In the genomic region with DNA sequence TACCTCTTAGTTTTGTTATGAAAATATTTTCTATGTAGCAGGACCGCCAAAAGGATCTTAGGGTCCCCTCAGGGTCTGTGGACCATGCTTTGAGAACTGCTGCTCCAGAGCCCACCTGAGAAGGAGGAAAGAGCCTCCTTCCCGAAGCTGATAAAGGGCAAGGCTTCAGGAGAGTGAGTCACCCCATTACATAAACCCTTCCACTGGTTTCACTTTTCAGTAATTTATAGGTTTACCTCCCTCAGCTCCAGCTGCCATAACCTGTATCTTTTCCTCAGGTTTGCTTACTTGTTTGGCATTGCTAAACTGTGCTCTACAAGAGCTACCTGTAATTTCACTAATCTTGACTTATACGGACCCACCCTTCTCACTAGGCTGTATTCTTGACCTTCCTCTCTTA, we compare ENCODE assay signal across 8 cellular contexts. TPM values are rescaled to one million over a fixed set of nuclear protein-coding genes. Genes with fewer than 3 reads are reported as not detected.
DNase-seq lines count a peak whose midpoint lies in the region; ATAC-seq and TF ChIP-seq lines count a peak whose summit lies in the region.
"Had no signal": no experiment of that assay in that cellular context is flagged by ENCODE, and none has a peak within 500 bp of the region (broad histone marks: within the 10 kb centered on the region; RNA-seq: fewer than 3 reads in every experiment).

No MANE protein-coding gene starts in this region.

- H3K4me3 ChIP-seq in left lung, result no peak overlapping the region
- no peak overlapping the region for H3K4me3 ChIP-seq in right atrium auricular region
- H3K4me3 ChIP-seq: right lobe of liver had no signal

- no peaks in the 10 kb centered on the region for H3K27me3 ChIP-seq in left lung
- no peaks in the 10 kb centered on the region for H3K27me3 ChIP-seq in right atrium auricular region
- H3K27me3 ChIP-seq: right lobe of liver had no signal

- no peaks in the 10 kb centered on the region for H3K9me3 ChIP-seq in left lung
- no peaks in the 10 kb centered on the region for H3K9me3 ChIP-seq in right atrium auricular region
- H3K9me3 ChIP-seq: right lobe of liver had no signal

- ATAC-seq in left lung, result peak; percentile 80

- intact Hi-C loops in left lung (cut with DNase I), result loop anchor here in 1 of 2 donors (10.0 kb wide), 1 partner anchor 128 kb away; no protein-coding TSS in a partner anchor

- peak overlapping the region in 1 of 2 donors; percentile 30 for H3K27ac ChIP-seq in left lung
- no peak overlapping the region for H3K27ac ChIP-seq in right atrium auricular region
- H3K27ac ChIP-seq: right lobe of liver had no signal

- peaks cover 0 to 10% of the 10 kb centered on the region in 2 donors for H3K36me3 ChIP-seq in left lung
- no peaks in the 10 kb centered on the region for H3K36me3 ChIP-seq in right atrium auricular region

- no peak for TF ChIP-seq CTCF in left lung (IDR thresholded peaks at IDR 0.05)
- TF ChIP-seq CTCF in right atrium auricular region (IDR thresholded peaks at IDR 0.05), result no peak

- DNase-seq in EH (ENCODE audit: low read depth) (peak; percentile 26), SW480 (ENCODE audit: low spot score) (peak; percentile 39), left lung (no peak), HUDEP-2 (lab: John Stamatoyannopoulos, UW; ENCODE audit: unreplicated experiment in 76 of 76) (no peak), right atrium auricular region (ENCODE audit: low spot score) (no peak), occipital lobe (lab: John Stamatoyannopoulos, UW) (no peak)
- DNase-seq: NCI-H345, right lobe of liver had no signal

- H3K4me1 ChIP-seq in left lung, result peaks cover 0 to 46% of the 10 kb centered on the region in 2 donors
- peaks cover 0 to 5% of the 10 kb centered on the region in 2 donors for H3K4me1 ChIP-seq in right atrium auricular region

RNA-seq across cellular contexts. Expression of gene TTLL4, which starts 6.6 kb away (rescaled TPM):
- 10 to 100 TPM; 26.0 to 38.4 TPM for total RNA-seq in left lung
- total RNA-seq in right atrium auricular region, result 1 to 10 TPM; 8.2 to 9.9 TPM
- total RNA-seq in occipital lobe, result 6.7 TPM

RNA-seq across cellular contexts. Expression of gene STK36, which starts 45.4 kb away (rescaled TPM):
- 10 to 100 TPM; 40.1 to 49.8 TPM for total RNA-seq in left lung
- 1 to 10 TPM; 6.0 to 8.5 TPM for total RNA-seq in right atrium auricular region
- total RNA-seq in occipital lobe, result 20.9 TPM

RNA-seq across cellular contexts. Expression of gene RNF25, which starts 45.5 kb away (rescaled TPM):
- total RNA-seq in left lung, result 10 to 100 TPM; 15.5 to 19.3 TPM
- total RNA-seq in right atrium auricular region, result 10 to 100 TPM; 13.9 to 18.2 TPM
- 18.1 TPM for total RNA-seq in occipital lobe

RNA-seq across cellular contexts. Expression of gene BCS1L, which starts 57.8 kb away (rescaled TPM):
- total RNA-seq in left lung, result 10 to 100 TPM; 27.1 to 52.2 TPM
- total RNA-seq in right atrium auricular region, result 10 to 100 TPM; 16.8 to 21.2 TPM
- total RNA-seq in occipital lobe, result 23.4 TPM

RNA-seq across cellular contexts. Expression of gene ZNF142, which starts 57.8 kb away (rescaled TPM):
- total RNA-seq in left lung, result 10 to 100 TPM; 23.8 to 26.3 TPM
- total RNA-seq in right atrium auricular region, result 10 to 100 TPM; 13.6 to 17.9 TPM
- total RNA-seq in occipital lobe, result 11.9 TPM

Comparison
In these comparisons a context has a peak if more than half of its experiments do, and no peak if none do; other contexts are left out.
1. DNase-seq: peak in EH (single experiment) and SW480 (single experiment); none in left lung (0 of 2), HUDEP-2 (0 of 76), right atrium auricular region (single experiment) and occipital lobe (single experiment).